ENCODE assay signal across 1 cellular context in genomic region chr10:49365675-49366415, GRCh38.
TF ChIP-seq lines count a peak whose summit lies in the region.

No MANE protein-coding gene starts in this region.

TF ChIP-seq in GM23338, 12 proteins besides CTCF, POLR2A, EP300 and RAD21 (continued from another document):
- TF ChIP-seq, protein P1, sequence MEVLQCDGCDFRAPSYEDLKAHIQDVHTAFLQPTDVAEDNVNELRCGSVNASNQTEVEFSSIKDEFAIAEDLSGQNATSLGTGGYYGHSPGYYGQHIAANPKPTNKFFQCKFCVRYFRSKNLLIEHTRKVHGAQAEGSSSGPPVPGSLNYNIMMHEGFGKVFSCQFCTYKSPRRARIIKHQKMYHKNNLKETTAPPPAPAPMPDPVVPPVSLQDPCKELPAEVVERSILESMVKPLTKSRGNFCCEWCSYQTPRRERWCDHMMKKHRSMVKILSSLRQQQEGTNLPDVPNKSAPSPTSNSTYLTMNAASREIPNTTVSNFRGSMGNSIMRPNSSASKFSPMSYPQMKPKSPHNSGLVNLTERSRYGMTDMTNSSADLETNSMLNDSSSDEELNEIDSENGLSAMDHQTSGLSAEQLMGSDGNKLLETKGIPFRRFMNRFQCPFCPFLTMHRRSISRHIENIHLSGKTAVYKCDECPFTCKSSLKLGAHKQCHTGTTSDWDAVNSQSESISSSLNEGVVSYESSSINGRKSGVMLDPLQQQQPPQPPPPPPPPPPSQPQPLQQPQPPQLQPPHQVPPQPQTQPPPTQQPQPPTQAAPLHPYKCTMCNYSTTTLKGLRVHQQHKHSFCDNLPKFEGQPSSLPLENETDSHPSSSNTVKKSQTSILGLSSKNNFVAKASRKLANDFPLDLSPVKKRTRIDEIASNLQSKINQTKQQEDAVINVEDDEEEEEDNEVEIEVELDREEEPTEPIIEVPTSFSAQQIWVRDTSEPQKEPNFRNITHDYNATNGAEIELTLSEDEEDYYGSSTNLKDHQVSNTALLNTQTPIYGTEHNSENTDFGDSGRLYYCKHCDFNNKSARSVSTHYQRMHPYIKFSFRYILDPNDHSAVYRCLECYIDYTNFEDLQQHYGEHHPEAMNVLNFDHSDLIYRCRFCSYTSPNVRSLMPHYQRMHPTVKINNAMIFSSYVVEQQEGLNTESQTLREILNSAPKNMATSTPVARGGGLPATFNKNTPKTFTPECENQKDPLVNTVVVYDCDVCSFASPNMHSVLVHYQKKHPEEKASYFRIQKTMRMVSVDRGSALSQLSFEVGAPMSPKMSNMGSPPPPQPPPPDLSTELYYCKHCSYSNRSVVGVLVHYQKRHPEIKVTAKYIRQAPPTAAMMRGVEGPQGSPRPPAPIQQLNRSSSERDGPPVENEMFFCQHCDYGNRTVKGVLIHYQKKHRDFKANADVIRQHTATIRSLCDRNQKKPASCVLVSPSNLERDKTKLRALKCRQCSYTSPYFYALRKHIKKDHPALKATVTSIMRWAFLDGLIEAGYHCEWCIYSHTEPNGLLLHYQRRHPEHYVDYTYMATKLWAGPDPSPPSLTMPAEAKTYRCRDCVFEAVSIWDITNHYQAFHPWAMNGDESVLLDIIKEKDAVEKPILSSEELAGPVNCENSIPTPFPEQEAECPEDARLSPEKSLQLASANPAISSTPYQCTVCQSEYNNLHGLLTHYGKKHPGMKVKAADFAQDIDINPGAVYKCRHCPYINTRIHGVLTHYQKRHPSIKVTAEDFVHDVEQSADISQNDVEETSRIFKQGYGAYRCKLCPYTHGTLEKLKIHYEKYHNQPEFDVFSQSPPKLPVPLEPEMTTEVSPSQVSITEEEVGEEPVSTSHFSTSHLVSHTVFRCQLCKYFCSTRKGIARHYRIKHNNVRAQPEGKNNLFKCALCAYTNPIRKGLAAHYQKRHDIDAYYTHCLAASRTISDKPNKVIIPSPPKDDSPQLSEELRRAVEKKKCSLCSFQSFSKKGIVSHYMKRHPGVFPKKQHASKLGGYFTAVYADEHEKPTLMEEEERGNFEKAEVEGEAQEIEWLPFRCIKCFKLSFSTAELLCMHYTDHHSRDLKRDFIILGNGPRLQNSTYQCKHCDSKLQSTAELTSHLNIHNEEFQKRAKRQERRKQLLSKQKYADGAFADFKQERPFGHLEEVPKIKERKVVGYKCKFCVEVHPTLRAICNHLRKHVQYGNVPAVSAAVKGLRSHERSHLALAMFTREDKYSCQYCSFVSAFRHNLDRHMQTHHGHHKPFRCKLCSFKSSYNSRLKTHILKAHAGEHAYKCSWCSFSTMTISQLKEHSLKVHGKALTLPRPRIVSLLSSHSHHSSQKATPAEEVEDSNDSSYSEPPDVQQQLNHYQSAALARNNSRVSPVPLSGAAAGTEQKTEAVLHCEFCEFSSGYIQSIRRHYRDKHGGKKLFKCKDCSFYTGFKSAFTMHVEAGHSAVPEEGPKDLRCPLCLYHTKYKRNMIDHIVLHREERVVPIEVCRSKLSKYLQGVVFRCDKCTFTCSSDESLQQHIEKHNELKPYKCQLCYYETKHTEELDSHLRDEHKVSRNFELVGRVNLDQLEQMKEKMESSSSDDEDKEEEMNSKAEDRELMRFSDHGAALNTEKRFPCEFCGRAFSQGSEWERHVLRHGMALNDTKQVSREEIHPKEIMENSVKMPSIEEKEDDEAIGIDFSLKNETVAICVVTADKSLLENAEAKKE (CRISPR knock-in tag; IDR thresholded peaks at IDR 0.05), result no peak
- TF ChIP-seq REST (IDR thresholded peaks at IDR 0.05; ENCODE audit: unreplicated experiment), result no peak
- no peak for TF ChIP-seq ZNF331 (CRISPR knock-in tag; IDR thresholded peaks at IDR 0.05; ENCODE audit: low read depth)
- no peak for TF ChIP-seq POLR2AphosphoS5 (IDR thresholded peaks at IDR 0.05; ENCODE audit: low read depth)
- TF ChIP-seq CREB1 (CRISPR knock-in tag; IDR thresholded peaks at IDR 0.05; ENCODE audit: low read depth), result no peak
- TF ChIP-seq EZH2phosphoT487 (IDR thresholded peaks at IDR 0.05; ENCODE audit: unreplicated experiment), result no peak
